ENCODE assay signal across 1 cellular context in the genomic region with DNA sequence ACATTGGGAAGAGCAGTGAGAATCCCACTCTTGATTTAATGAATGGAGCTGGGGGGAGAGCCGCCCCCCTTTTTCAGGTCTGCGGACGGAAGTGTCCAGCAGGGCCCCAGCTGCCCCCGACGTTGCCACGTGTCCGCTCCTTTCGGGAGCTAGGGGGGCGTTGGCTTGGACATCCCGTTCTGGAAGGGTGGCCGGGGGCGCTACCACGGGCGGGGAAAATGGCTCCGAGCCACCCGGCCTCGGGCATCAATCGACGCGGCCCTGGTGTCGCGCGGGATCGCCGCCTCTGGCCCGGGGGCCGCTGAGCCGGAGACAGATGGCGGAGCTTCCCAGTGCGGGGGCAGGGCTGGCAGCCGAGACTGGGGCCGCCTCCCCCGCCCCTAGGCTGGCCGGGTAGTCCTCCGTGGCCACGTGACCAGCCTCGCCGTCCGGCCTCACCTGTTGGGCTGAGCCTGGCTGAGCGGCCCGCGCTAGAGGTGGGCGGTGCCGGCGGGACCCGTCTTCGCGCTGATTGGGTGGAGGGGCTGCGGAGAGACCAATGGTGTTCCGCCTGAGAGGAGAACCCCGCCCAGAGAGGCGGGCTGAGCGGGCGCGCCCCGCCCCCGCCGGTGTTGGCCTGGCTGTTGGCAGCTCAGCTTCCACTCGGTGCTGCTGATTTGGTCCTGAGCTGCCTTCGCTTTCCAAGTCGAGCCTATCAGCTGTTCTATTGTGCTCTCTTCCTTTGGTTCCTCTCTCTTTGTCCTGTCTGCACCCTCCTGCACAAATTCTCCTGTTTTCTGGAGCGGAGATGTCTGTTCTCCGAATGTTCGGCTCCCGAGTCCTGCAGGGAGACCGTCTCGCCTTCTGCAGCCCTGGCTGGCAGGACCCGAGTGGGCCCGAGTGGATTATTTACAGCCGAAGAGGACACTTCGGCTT.
TF ChIP-seq lines count a peak whose summit lies in the region.

No MANE protein-coding gene starts in this region.

TF ChIP-seq in HEK293, 187 proteins besides CTCF, POLR2A, EP300 and RAD21 (continued from another document and continues in another):
- TF ChIP-seq, protein P1, sequence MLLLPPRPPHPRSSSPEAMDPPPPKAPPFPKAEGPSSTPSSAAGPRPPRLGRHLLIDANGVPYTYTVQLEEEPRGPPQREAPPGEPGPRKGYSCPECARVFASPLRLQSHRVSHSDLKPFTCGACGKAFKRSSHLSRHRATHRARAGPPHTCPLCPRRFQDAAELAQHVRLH (tag by site-specific recombination; IDR thresholded peaks at IDR 0.05): peak; percentile 66; the same call in 1 of the 2 replicates
- TF ChIP-seq ZNF341 (tag by site-specific recombination; IDR thresholded peaks at IDR 0.05; ENCODE audit: low read depth) (0 out of 2 replicates have a peak, but pooled peaks have one; percentile 23), ZNF549 (tag by site-specific recombination; IDR thresholded peaks at IDR 0.05) (no peak), ZNF530 (tag by site-specific recombination; IDR thresholded peaks at IDR 0.05; ENCODE audit: low read depth) (no peak), ZNF560 (tag by site-specific recombination; IDR thresholded peaks at IDR 0.05; ENCODE audit: borderline replicate concordance) (no peak), ZIC2 (tag by site-specific recombination; IDR thresholded peaks at IDR 0.05) (peak; percentile 41), ZNF785 (tag by site-specific recombination; IDR thresholded peaks at IDR 0.05) (0 out of 2 replicates have a peak, but pooled peaks have one; percentile 16), ZNF19 (tag by site-specific recombination; IDR thresholded peaks at IDR 0.05; ENCODE audit: low read depth) (no peak), ZNF664 (tag by site-specific recombination; IDR thresholded peaks at IDR 0.05) (no peak), ZNF629 (tag by site-specific recombination; IDR thresholded peaks at IDR 0.05) (peak; percentile 63; the same call in 1 of the 2 replicates), TCF7L2 (IDR thresholded peaks at IDR 0.05; ENCODE audit: borderline replicate concordance, low read depth, low read length) (no peak), ZNF521 (tag by site-specific recombination; IDR thresholded peaks at IDR 0.05) (no peak), ZNF600 (tag by site-specific recombination; IDR thresholded peaks at IDR 0.05) (peak; percentile 75), KLF10 (tag by site-specific recombination; IDR thresholded peaks at IDR 0.05) (peak; percentile 80), ZNF324 (tag by site-specific recombination; IDR thresholded peaks at IDR 0.05) (peak; percentile 64; the same call in 1 of the 2 replicates), ZNF510 (tag by site-specific recombination; IDR thresholded peaks at IDR 0.05; ENCODE audit: insufficient replicate concordance) (no peak), MEIS1 (CRISPR knock-in tag; IDR thresholded peaks at IDR 0.05; ENCODE audit: borderline replicate concordance) (no peak), GLIS2 (tag by site-specific recombination; IDR thresholded peaks at IDR 0.05) (peak; percentile 90), ZNF776 (tag by site-specific recombination; IDR thresholded peaks at IDR 0.05; ENCODE audit: borderline replicate concordance) (no peak), ZNF416 (tag by site-specific recombination; IDR thresholded peaks at IDR 0.05) (no peak), ZNF2 (tag by site-specific recombination; IDR thresholded peaks at IDR 0.05) (peak; percentile 38; the same call in 1 of the 2 replicates), PRDM1 (tag by site-specific recombination; IDR thresholded peaks at IDR 0.05) (peak; percentile 62; the same call in 1 of the 2 replicates), ZSCAN30 (tag by site-specific recombination; IDR thresholded peaks at IDR 0.05) (peak; percentile 85), ZNF501 (tag by site-specific recombination; IDR thresholded peaks at IDR 0.05) (peak; percentile 80; the same call in 1 of the 2 replicates), ZNF202 (tag by site-specific recombination; IDR thresholded peaks at IDR 0.05; ENCODE audit: borderline replicate concordance) (no peak; the same call in 1 of the 2 replicates), HOXC10 (CRISPR knock-in tag; IDR thresholded peaks at IDR 0.05) (no peak)
- TF ChIP-seq, protein P2, sequence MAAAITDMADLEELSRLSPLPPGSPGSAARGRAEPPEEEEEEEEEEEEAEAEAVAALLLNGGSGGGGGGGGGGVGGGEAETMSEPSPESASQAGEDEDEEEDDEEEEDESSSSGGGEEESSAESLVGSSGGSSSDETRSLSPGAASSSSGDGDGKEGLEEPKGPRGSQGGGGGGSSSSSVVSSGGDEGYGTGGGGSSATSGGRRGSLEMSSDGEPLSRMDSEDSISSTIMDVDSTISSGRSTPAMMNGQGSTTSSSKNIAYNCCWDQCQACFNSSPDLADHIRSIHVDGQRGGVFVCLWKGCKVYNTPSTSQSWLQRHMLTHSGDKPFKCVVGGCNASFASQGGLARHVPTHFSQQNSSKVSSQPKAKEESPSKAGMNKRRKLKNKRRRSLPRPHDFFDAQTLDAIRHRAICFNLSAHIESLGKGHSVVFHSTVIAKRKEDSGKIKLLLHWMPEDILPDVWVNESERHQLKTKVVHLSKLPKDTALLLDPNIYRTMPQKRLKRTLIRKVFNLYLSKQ (tag by site-specific recombination; IDR thresholded peaks at IDR 0.05; ENCODE audit: borderline replicate concordance): no peak
- TF ChIP-seq, protein P3, sequence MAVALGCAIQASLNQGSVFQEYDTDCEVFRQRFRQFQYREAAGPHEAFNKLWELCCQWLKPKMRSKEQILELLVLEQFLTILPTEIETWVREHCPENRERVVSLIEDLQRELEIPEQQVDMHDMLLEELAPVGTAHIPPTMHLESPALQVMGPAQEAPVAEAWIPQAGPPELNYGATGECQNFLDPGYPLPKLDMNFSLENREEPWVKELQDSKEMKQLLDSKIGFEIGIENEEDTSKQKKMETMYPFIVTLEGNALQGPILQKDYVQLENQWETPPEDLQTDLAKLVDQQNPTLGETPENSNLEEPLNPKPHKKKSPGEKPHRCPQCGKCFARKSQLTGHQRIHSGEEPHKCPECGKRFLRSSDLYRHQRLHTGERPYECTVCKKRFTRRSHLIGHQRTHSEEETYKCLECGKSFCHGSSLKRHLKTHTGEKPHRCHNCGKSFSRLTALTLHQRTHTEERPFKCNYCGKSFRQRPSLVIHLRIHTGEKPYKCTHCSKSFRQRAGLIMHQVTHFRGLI (tag by site-specific recombination; IDR thresholded peaks at IDR 0.05): peak; percentile 99
- TF ChIP-seq, protein P4, sequence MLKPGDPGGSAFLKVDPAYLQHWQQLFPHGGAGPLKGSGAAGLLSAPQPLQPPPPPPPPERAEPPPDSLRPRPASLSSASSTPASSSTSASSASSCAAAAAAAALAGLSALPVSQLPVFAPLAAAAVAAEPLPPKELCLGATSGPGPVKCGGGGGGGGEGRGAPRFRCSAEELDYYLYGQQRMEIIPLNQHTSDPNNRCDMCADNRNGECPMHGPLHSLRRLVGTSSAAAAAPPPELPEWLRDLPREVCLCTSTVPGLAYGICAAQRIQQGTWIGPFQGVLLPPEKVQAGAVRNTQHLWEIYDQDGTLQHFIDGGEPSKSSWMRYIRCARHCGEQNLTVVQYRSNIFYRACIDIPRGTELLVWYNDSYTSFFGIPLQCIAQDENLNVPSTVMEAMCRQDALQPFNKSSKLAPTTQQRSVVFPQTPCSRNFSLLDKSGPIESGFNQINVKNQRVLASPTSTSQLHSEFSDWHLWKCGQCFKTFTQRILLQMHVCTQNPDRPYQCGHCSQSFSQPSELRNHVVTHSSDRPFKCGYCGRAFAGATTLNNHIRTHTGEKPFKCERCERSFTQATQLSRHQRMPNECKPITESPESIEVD (tag by site-specific recombination; IDR thresholded peaks at IDR 0.05): no peak; the same call in 1 of the 2 replicates
- TF ChIP-seq, protein P5, sequence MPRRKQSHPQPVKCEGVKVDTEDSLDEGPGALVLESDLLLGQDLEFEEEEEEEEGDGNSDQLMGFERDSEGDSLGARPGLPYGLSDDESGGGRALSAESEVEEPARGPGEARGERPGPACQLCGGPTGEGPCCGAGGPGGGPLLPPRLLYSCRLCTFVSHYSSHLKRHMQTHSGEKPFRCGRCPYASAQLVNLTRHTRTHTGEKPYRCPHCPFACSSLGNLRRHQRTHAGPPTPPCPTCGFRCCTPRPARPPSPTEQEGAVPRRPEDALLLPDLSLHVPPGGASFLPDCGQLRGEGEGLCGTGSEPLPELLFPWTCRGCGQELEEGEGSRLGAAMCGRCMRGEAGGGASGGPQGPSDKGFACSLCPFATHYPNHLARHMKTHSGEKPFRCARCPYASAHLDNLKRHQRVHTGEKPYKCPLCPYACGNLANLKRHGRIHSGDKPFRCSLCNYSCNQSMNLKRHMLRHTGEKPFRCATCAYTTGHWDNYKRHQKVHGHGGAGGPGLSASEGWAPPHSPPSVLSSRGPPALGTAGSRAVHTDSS (tag by site-specific recombination; IDR thresholded peaks at IDR 0.05): no peak
- TF ChIP-seq, protein P6, sequence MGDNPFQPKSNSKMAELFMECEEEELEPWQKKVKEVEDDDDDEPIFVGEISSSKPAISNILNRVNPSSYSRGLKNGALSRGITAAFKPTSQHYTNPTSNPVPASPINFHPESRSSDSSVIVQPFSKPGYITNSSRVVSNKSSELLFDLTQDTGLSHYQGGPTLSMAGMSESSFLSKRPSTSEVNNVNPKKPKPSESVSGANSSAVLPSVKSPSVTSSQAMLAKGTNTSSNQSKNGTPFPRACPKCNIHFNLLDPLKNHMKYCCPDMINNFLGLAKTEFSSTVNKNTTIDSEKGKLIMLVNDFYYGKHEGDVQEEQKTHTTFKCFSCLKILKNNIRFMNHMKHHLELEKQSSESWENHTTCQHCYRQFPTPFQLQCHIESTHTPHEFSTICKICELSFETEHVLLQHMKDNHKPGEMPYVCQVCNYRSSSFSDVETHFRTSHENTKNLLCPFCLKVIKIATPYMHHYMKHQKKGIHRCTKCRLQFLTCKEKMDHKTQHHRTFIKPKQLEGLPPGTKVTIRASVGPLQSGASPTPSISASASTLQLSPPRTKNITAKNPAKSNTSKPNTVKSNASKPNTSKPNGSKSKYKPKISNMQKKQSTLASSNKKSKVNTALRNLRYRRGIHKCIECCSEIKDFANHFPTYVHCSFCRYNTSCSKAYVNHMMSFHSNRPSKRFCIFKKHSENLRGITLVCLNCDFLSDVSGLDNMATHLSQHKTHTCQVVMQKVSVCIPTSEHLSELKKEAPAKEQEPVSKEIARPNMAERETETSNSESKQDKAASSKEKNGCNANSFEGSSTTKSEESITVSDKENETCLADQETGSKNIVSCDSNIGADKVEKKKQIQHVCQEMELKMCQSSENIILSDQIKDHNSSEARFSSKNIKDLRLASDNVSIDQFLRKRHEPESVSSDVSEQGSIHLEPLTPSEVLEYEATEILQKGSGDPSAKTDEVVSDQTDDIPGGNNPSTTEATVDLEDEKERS (tag by site-specific recombination; IDR thresholded peaks at IDR 0.05): no peak
- TF ChIP-seq, protein P7, sequence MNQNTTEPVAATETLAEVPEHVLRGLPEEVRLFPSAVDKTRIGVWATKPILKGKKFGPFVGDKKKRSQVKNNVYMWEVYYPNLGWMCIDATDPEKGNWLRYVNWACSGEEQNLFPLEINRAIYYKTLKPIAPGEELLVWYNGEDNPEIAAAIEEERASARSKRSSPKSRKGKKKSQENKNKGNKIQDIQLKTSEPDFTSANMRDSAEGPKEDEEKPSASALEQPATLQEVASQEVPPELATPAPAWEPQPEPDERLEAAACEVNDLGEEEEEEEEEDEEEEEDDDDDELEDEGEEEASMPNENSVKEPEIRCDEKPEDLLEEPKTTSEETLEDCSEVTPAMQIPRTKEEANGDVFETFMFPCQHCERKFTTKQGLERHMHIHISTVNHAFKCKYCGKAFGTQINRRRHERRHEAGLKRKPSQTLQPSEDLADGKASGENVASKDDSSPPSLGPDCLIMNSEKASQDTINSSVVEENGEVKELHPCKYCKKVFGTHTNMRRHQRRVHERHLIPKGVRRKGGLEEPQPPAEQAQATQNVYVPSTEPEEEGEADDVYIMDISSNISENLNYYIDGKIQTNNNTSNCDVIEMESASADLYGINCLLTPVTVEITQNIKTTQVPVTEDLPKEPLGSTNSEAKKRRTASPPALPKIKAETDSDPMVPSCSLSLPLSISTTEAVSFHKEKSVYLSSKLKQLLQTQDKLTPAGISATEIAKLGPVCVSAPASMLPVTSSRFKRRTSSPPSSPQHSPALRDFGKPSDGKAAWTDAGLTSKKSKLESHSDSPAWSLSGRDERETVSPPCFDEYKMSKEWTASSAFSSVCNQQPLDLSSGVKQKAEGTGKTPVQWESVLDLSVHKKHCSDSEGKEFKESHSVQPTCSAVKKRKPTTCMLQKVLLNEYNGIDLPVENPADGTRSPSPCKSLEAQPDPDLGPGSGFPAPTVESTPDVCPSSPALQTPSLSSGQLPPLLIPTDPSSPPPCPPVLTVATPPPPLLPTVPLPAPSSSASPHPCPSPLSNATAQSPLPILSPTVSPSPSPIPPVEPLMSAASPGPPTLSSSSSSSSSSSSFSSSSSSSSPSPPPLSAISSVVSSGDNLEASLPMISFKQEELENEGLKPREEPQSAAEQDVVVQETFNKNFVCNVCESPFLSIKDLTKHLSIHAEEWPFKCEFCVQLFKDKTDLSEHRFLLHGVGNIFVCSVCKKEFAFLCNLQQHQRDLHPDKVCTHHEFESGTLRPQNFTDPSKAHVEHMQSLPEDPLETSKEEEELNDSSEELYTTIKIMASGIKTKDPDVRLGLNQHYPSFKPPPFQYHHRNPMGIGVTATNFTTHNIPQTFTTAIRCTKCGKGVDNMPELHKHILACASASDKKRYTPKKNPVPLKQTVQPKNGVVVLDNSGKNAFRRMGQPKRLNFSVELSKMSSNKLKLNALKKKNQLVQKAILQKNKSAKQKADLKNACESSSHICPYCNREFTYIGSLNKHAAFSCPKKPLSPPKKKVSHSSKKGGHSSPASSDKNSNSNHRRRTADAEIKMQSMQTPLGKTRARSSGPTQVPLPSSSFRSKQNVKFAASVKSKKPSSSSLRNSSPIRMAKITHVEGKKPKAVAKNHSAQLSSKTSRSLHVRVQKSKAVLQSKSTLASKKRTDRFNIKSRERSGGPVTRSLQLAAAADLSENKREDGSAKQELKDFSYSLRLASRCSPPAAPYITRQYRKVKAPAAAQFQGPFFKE (tag by site-specific recombination; IDR thresholded peaks at IDR 0.05; ENCODE audit: borderline replicate concordance): no peak
- TF ChIP-seq, protein P8, sequence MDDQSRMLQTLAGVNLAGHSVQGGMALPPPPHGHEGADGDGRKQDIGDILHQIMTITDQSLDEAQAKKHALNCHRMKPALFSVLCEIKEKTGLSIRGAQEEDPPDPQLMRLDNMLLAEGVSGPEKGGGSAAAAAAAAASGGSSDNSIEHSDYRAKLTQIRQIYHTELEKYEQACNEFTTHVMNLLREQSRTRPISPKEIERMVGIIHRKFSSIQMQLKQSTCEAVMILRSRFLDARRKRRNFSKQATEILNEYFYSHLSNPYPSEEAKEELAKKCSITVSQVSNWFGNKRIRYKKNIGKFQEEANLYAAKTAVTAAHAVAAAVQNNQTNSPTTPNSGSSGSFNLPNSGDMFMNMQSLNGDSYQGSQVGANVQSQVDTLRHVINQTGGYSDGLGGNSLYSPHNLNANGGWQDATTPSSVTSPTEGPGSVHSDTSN (CRISPR knock-in tag; IDR thresholded peaks at IDR 0.05): 0 out of 2 replicates have a peak, but pooled peaks have one; percentile 34
